In genomic region chr1:112672842-112673241, GRCh38 we compare ENCODE assay signal across 10 cellular contexts. TPM values are rescaled to one million over a fixed set of nuclear protein-coding genes. Genes with fewer than 3 reads are reported as not detected.
A peak's percentile ranks its signal among the peaks of the same experiment; 100 is the strongest.
DNase-seq lines count a peak whose midpoint lies in the region; ATAC-seq and TF ChIP-seq lines count a peak whose summit lies in the region.
"Had no signal": no experiment of that assay in that cellular context is flagged by ENCODE, and none has a peak within 500 bp of the region (broad histone marks: within the 10 kb centered on the region; RNA-seq: fewer than 3 reads in every experiment).

No MANE protein-coding gene starts in this region.

- H3K9me2 ChIP-seq in Karpas-422 (replicated peaks; ENCODE audit: insufficient read depth, low read length): no peaks in the 10 kb centered on the region

- no peaks in the 10 kb centered on the region for H3K9me3 ChIP-seq in CD4-positive, CD25-positive, alpha-beta regulatory T cell (ENCODE audit: control insufficient read depth in 2 of 2, low read length in 2 of 2)
- no peaks in the 10 kb centered on the region for H3K9me3 ChIP-seq in Karpas-422 (ENCODE audit: low read length)

- H3K4me3 ChIP-seq in CD4-positive, CD25-positive, alpha-beta regulatory T cell (ENCODE audit: low read depth, low read length): no peak overlapping the region
- H3K4me3 ChIP-seq in Karpas-422 (ENCODE audit: low read length) (no peak overlapping the region), H7 (ENCODE audit: insufficient read depth, low read depth, low read length) (no peak overlapping the region)
- H3K4me3 ChIP-seq: skin epidermis had no signal

- peak overlapping the region; percentile 69 to 96 (median 82) for H3K4me3 Mint-ChIP-seq in CD4-positive, CD25-positive, alpha-beta regulatory T cell
- peak overlapping the region; percentile 60 for H3K4me3 Mint-ChIP-seq in activated T-helper 2 cell treated with anti-CD3 and anti-CD28 coated beads, Interferon-gamma antibody, Interleukin-2, Interleukin-4, amounts not matched to agents 10 μg/mL and 5 μg/mL and 100 μg/mL, durations not matched to agents 14 hours and 24 hours and 36 hours (ENCODE audit: low read depth)
- H3K4me3 Mint-ChIP-seq in nephron: peak overlapping the region; percentile 58 to 98 (median 97)

- no peaks in the 10 kb centered on the region for H3K27me3 ChIP-seq in CD4-positive, CD25-positive, alpha-beta regulatory T cell (ENCODE audit: control insufficient read depth, insufficient read depth, low read length)
- H3K27me3 ChIP-seq in Karpas-422 (ENCODE audit: low read length) (no peaks in the 10 kb centered on the region), H7 (ENCODE audit: control insufficient read depth, insufficient read depth, low read length) (peaks cover 3% of the 10 kb centered on the region)

- H3K9me3 Mint-ChIP-seq in CD4-positive, CD25-positive, alpha-beta regulatory T cell: peaks cover 0 to 2% (median 0%) of the 10 kb centered on the region in 7 donors
- no peaks in the 10 kb centered on the region for H3K9me3 Mint-ChIP-seq in activated T-helper 2 cell treated with anti-CD3 and anti-CD28 coated beads, Interferon-gamma antibody, Interleukin-2, Interleukin-4, amounts not matched to agents 10 μg/mL and 5 μg/mL and 100 μg/mL, durations not matched to agents 14 hours and 24 hours and 36 hours
- H3K9me3 Mint-ChIP-seq in nephron: no peaks in the 10 kb centered on the region

- H3K36me3 Mint-ChIP-seq in CD4-positive, CD25-positive, alpha-beta regulatory T cell: peaks cover 24% of the 10 kb centered on the region
- H3K36me3 Mint-ChIP-seq in activated T-helper 2 cell treated with anti-CD3 and anti-CD28 coated beads, Interferon-gamma antibody, Interleukin-2, Interleukin-4, amounts not matched to agents 10 μg/mL and 5 μg/mL and 100 μg/mL, durations not matched to agents 14 hours and 24 hours and 36 hours (ENCODE audit: low read depth): peaks cover 67% of the 10 kb centered on the region
- peaks cover 52% of the 10 kb centered on the region for H3K36me3 Mint-ChIP-seq in nephron (ENCODE audit: low read depth)

- no peaks in the 10 kb centered on the region for H3K27me3 Mint-ChIP-seq in CD4-positive, CD25-positive, alpha-beta regulatory T cell
- no peaks in the 10 kb centered on the region for H3K27me3 Mint-ChIP-seq in activated T-helper 2 cell treated with anti-CD3 and anti-CD28 coated beads, Interferon-gamma antibody, Interleukin-2, Interleukin-4, amounts not matched to agents 10 μg/mL and 5 μg/mL and 100 μg/mL, durations not matched to agents 14 hours and 24 hours and 36 hours (ENCODE audit: low read depth)
- H3K27me3 Mint-ChIP-seq in nephron (ENCODE audit: low read depth): no peaks in the 10 kb centered on the region

- H3K27ac ChIP-seq in CD4-positive, CD25-positive, alpha-beta regulatory T cell (ENCODE audit: insufficient read depth, low read length, poor library complexity, severe bottlenecking): peak overlapping the region; percentile 73
- H3K27ac ChIP-seq in Karpas-422 (ENCODE audit: low read length): no peak overlapping the region

- H3K36me3 ChIP-seq in CD4-positive, CD25-positive, alpha-beta regulatory T cell (ENCODE audit: control insufficient read depth, insufficient read depth, low read length): peaks cover 31% of the 10 kb centered on the region
- H3K36me3 ChIP-seq in Karpas-422 (ENCODE audit: insufficient read depth, low read length): peaks cover 28% of the 10 kb centered on the region; the same call in 1 of the 2 replicates
- peaks cover 3% of the 10 kb centered on the region; the same call in 1 of the 2 replicates for H3K36me3 ChIP-seq in H7 (replicated peaks; ENCODE audit: control insufficient read depth, insufficient read depth, low read length)

- H3K79me2 ChIP-seq in Karpas-422 (ENCODE audit: low read length): no peaks in the 10 kb centered on the region

- intact Hi-C loops in activated T-helper 2 cell treated with anti-CD3 and anti-CD28 coated beads, Interferon-gamma antibody, Interleukin-2, Interleukin-4, amounts not matched to agents 10 μg/mL and 5 μg/mL and 100 μg/mL, durations not matched to agents 14 hours and 24 hours and 36 hours (cut with micrococcal nuclease): no loop called here

- H2AFZ ChIP-seq in Karpas-422 (ENCODE audit: low read length): no peak overlapping the region

- peak overlapping the region; percentile 99 for H3K4me2 ChIP-seq in Karpas-422 (ENCODE audit: low read depth, low read length, poor library complexity, severe bottlenecking)

- H3K4me1 ChIP-seq in CD4-positive, CD25-positive, alpha-beta regulatory T cell (ENCODE audit: control insufficient read depth, insufficient read depth, low read length, poor library complexity, severe bottlenecking): peaks cover 32% of the 10 kb centered on the region
- H3K4me1 ChIP-seq in Karpas-422 (ENCODE audit: low read length): peaks cover 42% of the 10 kb centered on the region

- no peak overlapping the region for H3K9ac ChIP-seq in Karpas-422 (ENCODE audit: low read length)

- peak overlapping the region; percentile 50 to 96 (median 75) for H3K27ac Mint-ChIP-seq in CD4-positive, CD25-positive, alpha-beta regulatory T cell
- peak overlapping the region; percentile 11 for H3K27ac Mint-ChIP-seq in activated T-helper 2 cell treated with anti-CD3 and anti-CD28 coated beads, Interferon-gamma antibody, Interleukin-2, Interleukin-4, amounts not matched to agents 10 μg/mL and 5 μg/mL and 100 μg/mL, durations not matched to agents 14 hours and 24 hours and 36 hours
- H3K27ac Mint-ChIP-seq in nephron: peak overlapping the region; percentile 99

- ATAC-seq in CD4-positive, CD25-positive, alpha-beta regulatory T cell (ENCODE audit: low read depth in 2 of 2): no peak

- no peaks in the 10 kb centered on the region for H4K20me1 ChIP-seq in Karpas-422 (ENCODE audit: insufficient read depth, low read depth, low read length)

- no peak for TF ChIP-seq CTCF in nephron (IDR thresholded peaks at IDR 0.05; ENCODE audit: unreplicated experiment in 3 of 3)

- DNase-seq in CD4-positive, CD25-positive, alpha-beta regulatory T cell: no peak
- DNase-seq in Karpas-422: no peak
- DNase-seq in activated T-helper 2 cell treated with anti-CD3 and anti-CD28 coated beads, Interferon-gamma antibody, Interleukin-2, Interleukin-4, amounts not matched to agents 10 μg/mL and 5 μg/mL and 100 μg/mL, durations not matched to agents 14 hours and 24 hours and 36 hours (ENCODE audit: low spot score): no peak
- DNase-seq in mesenteric fat pad (ENCODE audit: low spot score): no peak
- DNase-seq in NCI-H146 (lab: John Stamatoyannopoulos, UW): no peak
- no peak for DNase-seq in RPMI8226
- no peak for DNase-seq in H7
- DNase-seq: NCI-H187 had no signal

- H3K4me1 Mint-ChIP-seq in CD4-positive, CD25-positive, alpha-beta regulatory T cell: peaks cover 14 to 72% (median 47%) of the 10 kb centered on the region in 4 donors
- peaks cover 43% of the 10 kb centered on the region for H3K4me1 Mint-ChIP-seq in activated T-helper 2 cell treated with anti-CD3 and anti-CD28 coated beads, Interferon-gamma antibody, Interleukin-2, Interleukin-4, amounts not matched to agents 10 μg/mL and 5 μg/mL and 100 μg/mL, durations not matched to agents 14 hours and 24 hours and 36 hours (ENCODE audit: low read depth)
- peaks cover 38% of the 10 kb centered on the region for H3K4me1 Mint-ChIP-seq in nephron

RNA-seq across cellular contexts. Expression of gene MOV10, which starts 1.6 kb away (rescaled TPM):
- total RNA-seq in CD4-positive, CD25-positive, alpha-beta regulatory T cell: 94.2 TPM
- polyA plus RNA-seq in CD4-positive, CD25-positive, alpha-beta regulatory T cell: 10 to 100 TPM; 26.1 to 29.8 (median 28.3) TPM
- 7.7 and 13.8 TPM in 2 replicates for total RNA-seq in Karpas-422 (2014; rRNA removed; shearing (Covaris generic); ENCODE audit: low replicate concordance)
- total RNA-seq in activated T-helper 2 cell treated with anti-CD3 and anti-CD28 coated beads, Interferon-gamma antibody, Interleukin-2, Interleukin-4, amounts not matched to agents 10 μg/mL and 5 μg/mL and 100 μg/mL, durations not matched to agents 14 hours and 24 hours and 36 hours: 64.5 and 68.1 TPM in 2 replicates
- 38.0 TPM for total RNA-seq in mesenteric fat pad
- 54.5 and 57.1 TPM in 2 replicates for total RNA-seq in H7 (2014; rRNA removed; shearing (Covaris generic))

RNA-seq across cellular contexts. Expression of gene RHOC, which starts 34.1 kb away (rescaled TPM):
- 17.4 TPM for total RNA-seq in CD4-positive, CD25-positive, alpha-beta regulatory T cell
- 10 to 100 TPM; 20.1 to 34.1 (median 28.9) TPM for polyA plus RNA-seq in CD4-positive, CD25-positive, alpha-beta regulatory T cell
- 16.5 and 38.6 TPM in 2 replicates for total RNA-seq in Karpas-422 (2014; rRNA removed; shearing (Covaris generic); ENCODE audit: low replicate concordance)
- 68.7 and 74.7 TPM in 2 replicates for total RNA-seq in activated T-helper 2 cell treated with anti-CD3 and anti-CD28 coated beads, Interferon-gamma antibody, Interleukin-2, Interleukin-4, amounts not matched to agents 10 μg/mL and 5 μg/mL and 100 μg/mL, durations not matched to agents 14 hours and 24 hours and 36 hours
- total RNA-seq in mesenteric fat pad: 253 TPM
- 71.9 and 121 TPM in 2 replicates for total RNA-seq in H7 (2014; rRNA removed; shearing (Covaris generic))

RNA-seq across cellular contexts. Expression of gene PPM1J, which starts 42.3 kb away (rescaled TPM):
- total RNA-seq in CD4-positive, CD25-positive, alpha-beta regulatory T cell: not detected
- not detected for polyA plus RNA-seq in CD4-positive, CD25-positive, alpha-beta regulatory T cell
- total RNA-seq in Karpas-422 (2014; rRNA removed; shearing (Covaris generic); ENCODE audit: low replicate concordance): not detected in 2 replicates
- total RNA-seq in activated T-helper 2 cell treated with anti-CD3 and anti-CD28 coated beads, Interferon-gamma antibody, Interleukin-2, Interleukin-4, amounts not matched to agents 10 μg/mL and 5 μg/mL and 100 μg/mL, durations not matched to agents 14 hours and 24 hours and 36 hours: 0.59 and 0.67 TPM in 2 replicates
- 0.61 TPM for total RNA-seq in mesenteric fat pad
- 4.6 and 7.7 TPM in 2 replicates for total RNA-seq in H7 (2014; rRNA removed; shearing (Covaris generic))

RNA-seq across cellular contexts. Expression of gene CAPZA1, which starts 53.2 kb away (rescaled TPM):
- total RNA-seq in CD4-positive, CD25-positive, alpha-beta regulatory T cell: 244 TPM
- polyA plus RNA-seq in CD4-positive, CD25-positive, alpha-beta regulatory T cell: 100 to 1,000 TPM; 248 to 281 (median 260) TPM
- total RNA-seq in Karpas-422 (2014; rRNA removed; shearing (Covaris generic); ENCODE audit: low replicate concordance): 155 and 225 TPM in 2 replicates
- total RNA-seq in activated T-helper 2 cell treated with anti-CD3 and anti-CD28 coated beads, Interferon-gamma antibody, Interleukin-2, Interleukin-4, amounts not matched to agents 10 μg/mL and 5 μg/mL and 100 μg/mL, durations not matched to agents 14 hours and 24 hours and 36 hours: 260 and 269 TPM in 2 replicates
- total RNA-seq in mesenteric fat pad: 142 TPM
- 116 and 143 TPM in 2 replicates for total RNA-seq in H7 (2014; rRNA removed; shearing (Covaris generic))

RNA-seq across cellular contexts. Expression of gene ST7L, which starts 53.9 kb away (rescaled TPM):
- total RNA-seq in CD4-positive, CD25-positive, alpha-beta regulatory T cell: 36.8 TPM
- 10 to 100 TPM in 3 of 4 donors, 1 to 10 TPM in 1; 7.7 to 15.4 (median 14.0) TPM for polyA plus RNA-seq in CD4-positive, CD25-positive, alpha-beta regulatory T cell
- 14.4 and 16.5 TPM in 2 replicates for total RNA-seq in Karpas-422 (2014; rRNA removed; shearing (Covaris generic); ENCODE audit: low replicate concordance)
- 15.3 and 15.4 TPM in 2 replicates for total RNA-seq in activated T-helper 2 cell treated with anti-CD3 and anti-CD28 coated beads, Interferon-gamma antibody, Interleukin-2, Interleukin-4, amounts not matched to agents 10 μg/mL and 5 μg/mL and 100 μg/mL, durations not matched to agents 14 hours and 24 hours and 36 hours
- 17.9 TPM for total RNA-seq in mesenteric fat pad
- 16.6 and 28.5 TPM in 2 replicates for total RNA-seq in H7 (2014; rRNA removed; shearing (Covaris generic))

Comparison
In these comparisons a context has a peak if more than half of its experiments do, and no peak if none do; other contexts are left out.
1. H3K27ac Mint-ChIP-seq: peak in every context shown above with its lines; median percentile 99 in nephron; 75 in CD4-positive, CD25-positive, alpha-beta regulatory T cell; 11 in activated T-helper 2 cell treated with anti-CD3 and anti-CD28 coated beads, Interferon-gamma antibody, Interleukin-2, Interleukin-4, amounts not matched to agents 10 μg/mL and 5 μg/mL and 100 μg/mL, durations not matched to agents 14 hours and 24 hours and 36 hours.